ENCODE assay signal across 20 cellular contexts in genomic region chr5:93794954-93795353, GRCh38. TPM values are rescaled to one million over a fixed set of nuclear protein-coding genes. Genes with fewer than 3 reads are reported as not detected.
DNase-seq lines count a peak whose midpoint lies in the region; TF ChIP-seq lines count a peak whose summit lies in the region.
"Had no signal": no experiment of that assay in that cellular context is flagged by ENCODE, and none has a peak within 500 bp of the region (broad histone marks: within the 10 kb centered on the region; RNA-seq: fewer than 3 reads in every experiment).

No MANE protein-coding gene starts in this region.

- no peaks in the 10 kb centered on the region for H4K20me1 ChIP-seq in neural progenitor cell (ENCODE audit: low read depth)

- no peak overlapping the region for H2BK5ac ChIP-seq in mesenchymal stem cell (ENCODE audit: low read depth, low read length, poor library complexity, severe bottlenecking)

- H2AK5ac ChIP-seq in mesenchymal stem cell (ENCODE audit: low read length, severe bottlenecking): no peak overlapping the region

- no peak overlapping the region for H3K4me3 ChIP-seq in neural progenitor cell
- H3K4me3 ChIP-seq in mesenchymal stem cell (ENCODE audit: insufficient read depth in 1 of 2, low read depth in 1 of 2, low read length in 2 of 2): no peak overlapping the region
- H3K4me3 ChIP-seq: colonic mucosa, right atrium auricular region, vagina had no signal

- H2BK12ac ChIP-seq in mesenchymal stem cell (ENCODE audit: low read length in 2 of 2): no peak overlapping the region

- 96% methylated on average over 5 of the region's 5 CpGs for WGBS in mesenchymal stem cell

- H3K18ac ChIP-seq in mesenchymal stem cell (ENCODE audit: low read depth in 1 of 2, low read length in 2 of 2): no peak overlapping the region

- peak overlapping the region; percentile 26 for H3K27ac Mint-ChIP-seq in neural progenitor cell
- H3K27ac Mint-ChIP-seq: activated naive CD8-positive, alpha-beta T cell; brain; HFFc6 had no signal

- no peak overlapping the region for H3K23ac ChIP-seq in mesenchymal stem cell (ENCODE audit: low read length in 2 of 2)

- no peak for TF ChIP-seq CTCF in neural progenitor cell (IDR thresholded peaks at IDR 0.05)

- H3K4me1 ChIP-seq in neural progenitor cell: no peaks in the 10 kb centered on the region
- peaks cover 3% of the 10 kb centered on the region for H3K4me1 ChIP-seq in mesenchymal stem cell (ENCODE audit: control insufficient read depth, insufficient read depth, low read depth, low read length)
- H3K4me1 ChIP-seq: colonic mucosa, right atrium auricular region, vagina had no signal

- no peak overlapping the region for H3K4me3 Mint-ChIP-seq in neural progenitor cell
- H3K4me3 Mint-ChIP-seq: activated naive CD8-positive, alpha-beta T cell; brain; HFFc6 had no signal

- H3K9me3 Mint-ChIP-seq in neural progenitor cell: peaks cover 12% of the 10 kb centered on the region
- H3K9me3 Mint-ChIP-seq: HFFc6 had no signal

- no peak overlapping the region for H3K4ac ChIP-seq in mesenchymal stem cell (ENCODE audit: low read depth in 1 of 2, low read length in 2 of 2)

- peaks cover 26% of the 10 kb centered on the region for H3K4me1 Mint-ChIP-seq in neural progenitor cell

- no peak overlapping the region for H3K9ac ChIP-seq in neural progenitor cell
- no peak overlapping the region for H3K9ac ChIP-seq in mesenchymal stem cell (ENCODE audit: low read length)
- H3K9ac ChIP-seq: SK-N-SH had no signal

- H3K79me1 ChIP-seq in mesenchymal stem cell (replicated peaks; ENCODE audit: low read length, poor library complexity, severe bottlenecking): no peaks in the 10 kb centered on the region

- H2AFZ ChIP-seq in neural progenitor cell (replicated peaks): no peak overlapping the region
- no peak overlapping the region for H2AFZ ChIP-seq in mesenchymal stem cell (ENCODE audit: low read depth, low read length)

- H3K36me3 ChIP-seq in neural progenitor cell (no peaks in the 10 kb centered on the region), mesenchymal stem cell (ENCODE audit: control insufficient read depth in 1 of 2, insufficient read depth in 2 of 2, low read depth in 1 of 2, low read length in 2 of 2) (peaks cover 5 to 6% of the 10 kb centered on the region in 2 experiments)
- H3K36me3 ChIP-seq: colonic mucosa, right atrium auricular region, vagina had no signal

- H3K9me3 ChIP-seq in neural progenitor cell (ENCODE audit: low read depth) (no peaks in the 10 kb centered on the region), mesenchymal stem cell (ENCODE audit: control insufficient read depth, low read length) (no peaks in the 10 kb centered on the region)
- H3K9me3 ChIP-seq: colonic mucosa, right atrium auricular region, SK-N-SH, vagina had no signal

- peak; percentile 46 for DNase-seq in NCI-H2171 treated with DMSO at 0.1 percent for 48 hours (lab: John Stamatoyannopoulos, UW)
- DNase-seq in NCI-H2171 (lab: John Stamatoyannopoulos, UW): no peak
- DNase-seq in HT1080 (ENCODE audit: low read depth): peak; percentile 29
- DNase-seq in SHP77 (lab: John Stamatoyannopoulos, UW): peak; percentile 63 to 79
- DNase-seq in neural progenitor cell (ENCODE audit: low spot score): no peak
- DNase-seq in SW 1271 (lab: John Stamatoyannopoulos, UW): no peak
- DNase-seq in mesenchymal stem cell: no peak
- DNase-seq in NCI-H1092 (lab: John Stamatoyannopoulos, UW): no peak
- DNase-seq: activated CD4-positive, alpha-beta T cell treated with anti-CD3 and anti-CD28 coated beads for 1 hour; C1 segment of cervical spinal cord; colonic mucosa; HFFc6; NCI-H524 treated with DMSO at 0.1 percent for 48 hours; SK-N-SH; stimulated activated CD4-positive, alpha-beta T cell treated with anti-CD3 and anti-CD28 coated beads, Interleukin-15, amount 100 ng/mL, for 24 hours; T1000 had no signal

- H3K27ac ChIP-seq in neural progenitor cell (no peak overlapping the region), mesenchymal stem cell (ENCODE audit: low read length, poor library complexity, severe bottlenecking) (no peak overlapping the region)
- H3K27ac ChIP-seq: colonic mucosa, right atrium auricular region, vagina had no signal

- H3K27me3 Mint-ChIP-seq in neural progenitor cell (ENCODE audit: insufficient read depth, low read depth): no peaks in the 10 kb centered on the region
- H3K27me3 Mint-ChIP-seq: activated naive CD8-positive, alpha-beta T cell had no signal

- H3F3A ChIP-seq in neural progenitor cell (ENCODE audit: low read depth): no peaks in the 10 kb centered on the region

- H3K4me2 ChIP-seq in neural progenitor cell: no peak overlapping the region
- H3K4me2 ChIP-seq in mesenchymal stem cell (ENCODE audit: low read length, poor library complexity, severe bottlenecking): no peak overlapping the region
- H3K4me2 ChIP-seq: SK-N-SH had no signal

- H2BK120ac ChIP-seq in mesenchymal stem cell (ENCODE audit: low read depth, low read length): no peak overlapping the region

- no peaks in the 10 kb centered on the region for H3K79me2 ChIP-seq in neural progenitor cell (ENCODE audit: low read depth)

- H3K14ac ChIP-seq in mesenchymal stem cell (ENCODE audit: low read length in 2 of 2): peak overlapping the region in 1 of 2 experiments; percentile 8

- no peak overlapping the region for H4K91ac ChIP-seq in mesenchymal stem cell (ENCODE audit: low read length)

- H3K27me3 ChIP-seq in neural progenitor cell: no peaks in the 10 kb centered on the region
- H3K27me3 ChIP-seq in mesenchymal stem cell (ENCODE audit: control insufficient read depth in 1 of 2, insufficient read depth in 1 of 2, low read length in 2 of 2): no peaks in the 10 kb centered on the region
- H3K27me3 ChIP-seq: colonic mucosa, right atrium auricular region, vagina had no signal

- H2BK15ac ChIP-seq in mesenchymal stem cell (ENCODE audit: low read depth, poor library complexity, severe bottlenecking): no peak overlapping the region

- peaks cover 12% of the 10 kb centered on the region for H3K36me3 Mint-ChIP-seq in neural progenitor cell

- H4K8ac ChIP-seq in mesenchymal stem cell (ENCODE audit: low read length): no peak overlapping the region

RNA-seq across cellular contexts. Expression of gene POU5F2, which starts 53.6 kb away (rescaled TPM):
- 0.10 and 0.13 TPM in 2 replicates for total RNA-seq in HT1080 (2014; rRNA removed; shearing (Covaris generic))
- 0.02 TPM in 1 of 2 replicates, not detected in the other for polyA plus RNA-seq in HT1080 (2015; cell fraction: cytosol; rRNA removed)
- polyA plus RNA-seq in HT1080 (2015; cell fraction: nucleus; rRNA removed): 0.06 TPM in 1 of 2 replicates, not detected in the other
- 0.93 and 1.0 TPM in 2 replicates for total RNA-seq in neural progenitor cell (ENCODE audit: low replicate concordance)
- polyA plus RNA-seq in mesenchymal stem cell (2013, experiment 1 of 2): not detected
- under 0.01 TPM for polyA plus RNA-seq in mesenchymal stem cell (2013, experiment 2 of 2)

Comparison
In these comparisons a context has a peak if more than half of its experiments do, and no peak if none do; other contexts are left out.
1. DNase-seq: peak in NCI-H2171 treated with DMSO at 0.1 percent for 48 hours (single experiment), HT1080 (single experiment) and SHP77 (2 of 2); none in NCI-H2171 (single experiment), neural progenitor cell (single experiment), SW 1271 (0 of 2), mesenchymal stem cell (single experiment) and NCI-H1092 (single experiment).